1 cellular context compared by ENCODE assay signal in genomic region chr10:58868736-58869435, GRCh38.
TF ChIP-seq lines count a peak whose summit lies in the region.

No MANE protein-coding gene starts in this region.

TF ChIP-seq in A549, 52 proteins besides CTCF, POLR2A, EP300 and RAD21 (continued from another document):
- TF ChIP-seq FOSL2 (IDR thresholded peaks at IDR 0.05) (no peak), FOSL2 (CRISPR knock-in tag; IDR thresholded peaks at IDR 0.05) (0 out of 2 replicates have a peak, but pooled peaks have one; percentile 4), HOXA7 (CRISPR knock-in tag; IDR thresholded peaks at IDR 0.05) (no peak), HEYL (CRISPR knock-in tag; IDR thresholded peaks at IDR 0.05) (no peak), MAFK (IDR thresholded peaks at IDR 0.05; ENCODE audit: partially characterized antibody) (peak; percentile 13)
